Comparison of ENCODE assay signal across 8 cellular contexts in genomic region chr19:56309511-56310185, GRCh38. TPM values are rescaled to one million over a fixed set of nuclear protein-coding genes. Genes with fewer than 3 reads are reported as not detected.
DNase-seq lines count a peak whose midpoint lies in the region; ATAC-seq, FAIRE-seq and TF ChIP-seq lines count a peak whose summit lies in the region.

No MANE protein-coding gene starts in this region.

- in situ Hi-C loops in astrocyte of the spinal cord (cut with HindIII; ENCODE audit: low sequenced_read_pairs), result no loop called here

- peak; percentile 98 for TF ChIP-seq CTCF in GM12865 (IDR thresholded peaks at IDR 0.05; ENCODE audit: insufficient read depth, low read depth, low read length, missing control alignments)
- peak; percentile 81 for TF ChIP-seq CTCF in astrocyte of the spinal cord (IDR thresholded peaks at IDR 0.05; ENCODE audit: low read depth, low read length)
- peak; percentile 28 for TF ChIP-seq CTCF in kidney (IDR thresholded peaks at IDR 0.05; ENCODE audit: borderline replicate concordance, extremely low read depth, insufficient read depth)

- DNase-seq in GM12865 (ENCODE audit: low read depth) (peak; percentile 78), LHCN-M2 (ENCODE audit: low read depth) (peak; percentile 41), T-helper 9 cell (peak; percentile 35), astrocyte of the spinal cord (ENCODE audit: low read depth, low spot score) (peak; percentile 9), kidney (no peak)
- peak; percentile 36 to 49 for DNase-seq in stimulated activated CD8-positive, alpha-beta memory T cell treated with anti-CD3 and anti-CD28 coated beads, Interleukin-15, amount 100 ng/mL, for 48 hours (ENCODE audit: low read depth in 2 of 2)

- H3K36me3 ChIP-seq in kidney (ENCODE audit: control insufficient read depth in 1 of 2, insufficient read depth in 2 of 2, low read length in 2 of 2), result peaks cover 0 to 10% of the 10 kb centered on the region in 2 donors

- no peak overlapping the region for H3K9ac ChIP-seq in kidney (ENCODE audit: low read length in 2 of 2)

- intact Hi-C loops in kidney (cut with DNase I), result no loop called here

- no peak for ATAC-seq in HG02759 (IDR thresholded peaks at IDR 0.05; ENCODE audit: unreplicated experiment)
- no peak for ATAC-seq in HG03139 (IDR thresholded peaks at IDR 0.05; ENCODE audit: unreplicated experiment)

- H3K4me3 ChIP-seq in GM12865 (ENCODE audit: low read depth, low read length) (no peak overlapping the region), astrocyte of the spinal cord (ENCODE audit: low read depth, low read length) (no peak overlapping the region), kidney (ENCODE audit: low read length in 2 of 2) (no peak overlapping the region)

- peaks cover 6 to 11% of the 10 kb centered on the region in 2 donors for H3K4me1 ChIP-seq in kidney (ENCODE audit: control insufficient read depth in 1 of 2, insufficient read depth in 1 of 2, low read depth in 1 of 2, low read length in 2 of 2)

- no peak for FAIRE-seq in kidney (lab: Jason Lieb, UNC)

- no peak overlapping the region for H3K27ac ChIP-seq in kidney (ENCODE audit: low read depth in 2 of 2, low read length in 2 of 2)

- no peaks in the 10 kb centered on the region for H3K9me3 ChIP-seq in kidney (ENCODE audit: control insufficient read depth in 1 of 2, low read length in 2 of 2)

RNA-seq across cellular contexts. Expression of gene ZSCAN5A, which starts 5.0 kb away (rescaled TPM):
- 2.9 and 4.6 TPM in 2 replicates for total RNA-seq in LHCN-M2 (2014; rRNA removed)
- 6.8 TPM for polyA plus RNA-seq in LHCN-M2 (2012)
- 18.1 TPM for total RNA-seq in kidney
- 11.9 TPM for polyA plus RNA-seq in kidney (ENCODE audit: insufficient read depth, low read depth, low replicate concordance)

RNA-seq across cellular contexts. Expression of gene EDDM13, which starts 37.1 kb away (rescaled TPM):
- total RNA-seq in LHCN-M2 (2014; rRNA removed) (not detected in 2 replicates), kidney (0.54 TPM)
- polyA plus RNA-seq in LHCN-M2 (2012), result not detected
- 1.6 TPM for polyA plus RNA-seq in kidney (ENCODE audit: insufficient read depth, low read depth, low replicate concordance)

Comparison
In these comparisons a context has a peak if more than half of its experiments do, and no peak if none do; other contexts are left out.
1. CTCF ChIP-seq: peak in every context shown above with its lines; median percentile 98 in GM12865; 81 in astrocyte of the spinal cord; 28 in kidney.